In genomic region chr3:174355505-174355904, GRCh38 we compare ENCODE assay signal across 9 cellular contexts.
DNase-seq lines count a peak whose midpoint lies in the region; ATAC-seq and TF ChIP-seq lines count a peak whose summit lies in the region.
"Had no signal": no experiment of that assay in that cellular context is flagged by ENCODE, and none has a peak within 500 bp of the region (broad histone marks: within the 10 kb centered on the region; RNA-seq: fewer than 3 reads in every experiment).

No MANE protein-coding gene starts in this region.

- no peak overlapping the region for H3K27ac Mint-ChIP-seq in chondrocyte (ENCODE audit: unreplicated experiment)
- H3K27ac Mint-ChIP-seq: IgD-negative memory B cell had no signal

- no peak for ATAC-seq in HG03139 (IDR thresholded peaks at IDR 0.05; ENCODE audit: unreplicated experiment)

- peak; percentile 69 for TF ChIP-seq CTCF in chondrocyte (IDR thresholded peaks at IDR 0.05)

- no peaks in the 10 kb centered on the region for H3K36me3 Mint-ChIP-seq in chondrocyte (ENCODE audit: low read depth)
- H3K36me3 Mint-ChIP-seq: IgD-negative memory B cell had no signal

- peak; percentile 39 for DNase-seq in NCI-H2107 treated with DMSO at 0.1 percent for 48 hours (lab: John Stamatoyannopoulos, UW; ENCODE audit: unreplicated experiment)
- no peak for DNase-seq in NCI-H2107 (lab: John Stamatoyannopoulos, UW)
- peak; percentile 2 for DNase-seq in NCI-H1694 (lab: John Stamatoyannopoulos, UW)
- DNase-seq in chondrocyte (ENCODE audit: low spot score) = no peak
- DNase-seq in renal cortical epithelial cell (ENCODE audit: low read depth) = peak; percentile 36
- no peak for DNase-seq in stimulated activated CD4-positive, alpha-beta T cell treated with anti-CD3 and anti-CD28 coated beads, Interleukin-15, amount 100 ng/mL, for 24 hours
- no peak for DNase-seq in activated naive CD4-positive, alpha-beta T cell (lab: John Stamatoyannopoulos, UW)

- H3K27me3 Mint-ChIP-seq in chondrocyte (ENCODE audit: low read depth) = no peaks in the 10 kb centered on the region
- H3K27me3 Mint-ChIP-seq: IgD-negative memory B cell had no signal

- peaks cover 5% of the 10 kb centered on the region for H3K9me3 Mint-ChIP-seq in chondrocyte (ENCODE audit: low read depth)
- H3K9me3 Mint-ChIP-seq: IgD-negative memory B cell had no signal

- H3K4me1 Mint-ChIP-seq in chondrocyte (ENCODE audit: low read depth) = no peaks in the 10 kb centered on the region
- H3K4me1 Mint-ChIP-seq: IgD-negative memory B cell had no signal

- H3K4me3 Mint-ChIP-seq in chondrocyte (ENCODE audit: unreplicated experiment) = no peak overlapping the region
- H3K4me3 Mint-ChIP-seq: IgD-negative memory B cell had no signal

Comparison
In these comparisons a context has a peak if more than half of its experiments do, and no peak if none do; other contexts are left out.
1. DNase-seq: peak in NCI-H2107 treated with DMSO at 0.1 percent for 48 hours (single experiment), NCI-H1694 (single experiment) and renal cortical epithelial cell (single experiment); none in NCI-H2107 (single experiment), chondrocyte (single experiment), stimulated activated CD4-positive, alpha-beta T cell treated with anti-CD3 and anti-CD28 coated beads, Interleukin-15, amount 100 ng/mL, for 24 hours (single experiment) and activated naive CD4-positive, alpha-beta T cell (0 of 4).